In genomic region chr9:5832093-5832542, GRCh38 we compare ENCODE assay signal across 8 cellular contexts. TPM values are rescaled to one million over a fixed set of nuclear protein-coding genes. Genes with fewer than 3 reads are reported as not detected.
A peak's percentile ranks its signal among the peaks of the same experiment; 100 is the strongest.
DNase-seq lines count a peak whose midpoint lies in the region; ATAC-seq and TF ChIP-seq lines count a peak whose summit lies in the region.

No MANE protein-coding gene starts in this region.

- ATAC-seq in GM18505 (IDR thresholded peaks at IDR 0.05; ENCODE audit: unreplicated experiment) = peak; percentile 1
- peak; percentile 22 for ATAC-seq in HG03095 (IDR thresholded peaks at IDR 0.05; ENCODE audit: unreplicated experiment)
- peak; percentile 18 for ATAC-seq in T-helper 17 cell
- no peak for ATAC-seq in left lobe of liver

- H3K4me3 Mint-ChIP-seq in T-helper 17 cell = peak overlapping the region; percentile 96

- DNase-seq in T-helper 17 cell = no peak
- DNase-seq in erythroblast (lab: John Stamatoyannopoulos, UW) = peak; percentile 52 to 54
- DNase-seq in neuronal stem cell (ENCODE audit: low spot score) = no peak
- no peak for DNase-seq in AG20443 (ENCODE audit: low spot score)
- no peak for DNase-seq in NOMO-1 treated with DMSO at 0.1 percent for 48 hours (lab: John Stamatoyannopoulos, UW; ENCODE audit: unreplicated experiment)
- no peak for DNase-seq in left lobe of liver (ENCODE audit: low spot score)

- no peaks in the 10 kb centered on the region for H3K36me3 ChIP-seq in neuronal stem cell (replicated peaks in 1 of 2; ENCODE audit: control insufficient read depth in 2 of 2, insufficient read depth in 2 of 2, low read length in 2 of 2)

- no peak overlapping the region for H2BK12ac ChIP-seq in neuronal stem cell (ENCODE audit: low read length)

- H3K9me3 ChIP-seq in T-helper 17 cell (ENCODE audit: control insufficient read depth, low read length, poor library complexity, severe bottlenecking) (no peaks in the 10 kb centered on the region), neuronal stem cell (replicated peaks in 1 of 2; ENCODE audit: control insufficient read depth in 2 of 2, insufficient read depth in 1 of 2, low read depth in 1 of 2, low read length in 2 of 2) (no peaks in the 10 kb centered on the region)

- H3K4me3 ChIP-seq in neuronal stem cell (ENCODE audit: low read length in 2 of 2) = peak overlapping the region; percentile 73 to 93

- peaks cover 0 to 4% (median 3%) of the 10 kb centered on the region in 3 experiments for H3K27me3 ChIP-seq in neuronal stem cell (ENCODE audit: control insufficient read depth in 3 of 3, insufficient read depth in 3 of 3, low read depth in 1 of 3, low read length in 3 of 3)

- H3K79me1 ChIP-seq in neuronal stem cell (ENCODE audit: low read depth, low read length) = peaks cover 2% of the 10 kb centered on the region

- H3K18ac ChIP-seq in neuronal stem cell (ENCODE audit: low read length) = peak overlapping the region; percentile 99

- no peak overlapping the region for H3K14ac ChIP-seq in neuronal stem cell (ENCODE audit: low read length)

- H3K27ac Mint-ChIP-seq in T-helper 17 cell = peak overlapping the region; percentile 86

- H2AFZ ChIP-seq in neuronal stem cell (ENCODE audit: low read length) = peak overlapping the region; percentile 97

- peaks cover 40% of the 10 kb centered on the region for H3K4me1 Mint-ChIP-seq in T-helper 17 cell

- no peaks in the 10 kb centered on the region for H3K27me3 Mint-ChIP-seq in T-helper 17 cell

- no peak overlapping the region for H3K27ac ChIP-seq in neuronal stem cell (replicated peaks; ENCODE audit: low read length)

- peak overlapping the region; percentile 90 for H3K4me2 ChIP-seq in neuronal stem cell (ENCODE audit: insufficient read depth, low read length, poor library complexity, severe bottlenecking)

- peak overlapping the region; percentile 97 for H3K9ac ChIP-seq in neuronal stem cell (ENCODE audit: low read depth, low read length, poor library complexity)

- H4K91ac ChIP-seq in neuronal stem cell (ENCODE audit: low read depth, low read length, poor library complexity) = no peak overlapping the region

- no peak overlapping the region for H2AK5ac ChIP-seq in neuronal stem cell (ENCODE audit: low read depth, low read length)

- H3K4me1 ChIP-seq in neuronal stem cell (ENCODE audit: control insufficient read depth in 2 of 2, insufficient read depth in 1 of 2, low read depth in 1 of 2, low read length in 2 of 2) = peaks cover 1 to 3% of the 10 kb centered on the region in 2 donors

- no CpG with 5 or more reads among the region's 9 CpGs for WGBS in neuronal stem cell (ENCODE audit: extremely low coverage in 2 of 2, insufficient read length in 2 of 2, insufficient replicate concordance in 1 of 2), 2 donors

- peak overlapping the region; percentile 54 for H2BK15ac ChIP-seq in neuronal stem cell (ENCODE audit: low read length)

- peak overlapping the region; percentile 90 for H3K23ac ChIP-seq in neuronal stem cell (ENCODE audit: low read depth, low read length, poor library complexity)

- no peak overlapping the region for H2BK120ac ChIP-seq in neuronal stem cell (ENCODE audit: low read depth, low read length)

- peaks cover 2% of the 10 kb centered on the region for H3K36me3 Mint-ChIP-seq in T-helper 17 cell (ENCODE audit: low read depth)

- H2BK5ac ChIP-seq in neuronal stem cell (ENCODE audit: low read length) = peak overlapping the region; percentile 0

- H4K8ac ChIP-seq in neuronal stem cell (ENCODE audit: low read depth, low read length) = no peak overlapping the region

- H3K4ac ChIP-seq in neuronal stem cell (ENCODE audit: low read length) = no peak overlapping the region

- TF ChIP-seq POLR2A in GM18505 (IDR thresholded peaks at IDR 0.05; ENCODE audit: borderline replicate concordance, extremely low read depth, insufficient read depth, insufficient read length) (no peak), erythroblast (IDR thresholded peaks at IDR 0.05; ENCODE audit: low read length) (no peak)

RNA-seq across cellular contexts. Expression of gene ERMP1, which starts 0.8 kb away (rescaled TPM):
- total RNA-seq in T-helper 17 cell = 10 to 100 TPM; 10.5 to 11.3 TPM
- 9.3 TPM for polyA plus RNA-seq in neuronal stem cell (2013, experiment 1 of 2)
- 9.6 TPM for polyA plus RNA-seq in neuronal stem cell (2013, experiment 2 of 2)
- 11.8 TPM for total RNA-seq in left lobe of liver

RNA-seq across cellular contexts. Expression of gene MLANA, which starts 58.6 kb away (rescaled TPM):
- total RNA-seq in T-helper 17 cell = not detected
- polyA plus RNA-seq in neuronal stem cell (2013, experiment 1 of 2) = not detected
- polyA plus RNA-seq in neuronal stem cell (2013, experiment 2 of 2) = not detected
- total RNA-seq in left lobe of liver = not detected

Comparison
In these comparisons a context has a peak if more than half of its experiments do, and no peak if none do; other contexts are left out.
1. DNase-seq: peak in erythroblast (2 of 2); none in T-helper 17 cell (0 of 3), neuronal stem cell (single experiment), AG20443 (single experiment), NOMO-1 treated with DMSO at 0.1 percent for 48 hours (single experiment) and left lobe of liver (single experiment).